20 cellular contexts compared by ENCODE assay signal in the genomic region with DNA sequence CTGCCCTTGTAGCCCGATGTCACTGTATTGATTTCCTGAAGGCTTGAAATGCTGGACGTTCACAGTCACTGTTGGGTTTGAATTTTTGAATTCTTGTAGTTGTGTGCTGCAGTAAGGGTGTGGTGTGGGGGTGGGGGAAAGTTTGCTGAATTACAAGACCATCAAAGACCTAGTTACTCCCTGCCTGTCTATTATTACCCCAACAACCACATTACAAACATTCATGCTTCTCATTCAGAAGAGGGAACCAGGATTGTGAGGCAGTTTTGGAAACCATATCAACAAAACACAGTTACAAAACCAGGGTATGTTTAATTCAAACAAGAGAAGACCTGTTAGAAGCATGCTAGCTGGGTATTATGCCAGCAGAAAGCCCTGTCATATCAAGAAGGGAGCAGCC.
"Had no signal": no experiment of that assay in that cellular context is flagged by ENCODE, and none has a peak within 500 bp of the region (broad histone marks: within the 10 kb centered on the region; RNA-seq: fewer than 3 reads in every experiment).

No MANE protein-coding gene starts in this region.

- H3K9me3 Mint-ChIP-seq: activated naive CD4-positive, alpha-beta T cell treated with anti-CD3 and anti-CD28 coated beads, Interleukin-2, amount 50 U/mL, for 24 hours; central memory CD8-positive, alpha-beta T cell had no signal

- ATAC-seq: activated CD4-positive, CD25-positive, alpha-beta regulatory T cell treated with anti-CD3 and anti-CD28 coated beads, Interleukin-2, amount 50 U/mL, for 24 hours; activated CD8-positive, alpha-beta T cell treated with anti-CD3 and anti-CD28 coated beads for 36 hours; PC-3 had no signal

- H3K27ac Mint-ChIP-seq: activated CD8-positive, alpha-beta T cell treated with anti-CD3 and anti-CD28 coated beads for 36 hours; activated naive CD4-positive, alpha-beta T cell treated with anti-CD3 and anti-CD28 coated beads, Interleukin-2, amount 50 U/mL, for 24 hours had no signal

- H3K27me3 Mint-ChIP-seq: activated CD8-positive, alpha-beta T cell treated with anti-CD3 and anti-CD28 coated beads for 36 hours; activated naive CD4-positive, alpha-beta T cell treated with anti-CD3 and anti-CD28 coated beads, Interleukin-2, amount 50 U/mL, for 24 hours; central memory CD8-positive, alpha-beta T cell had no signal

- DNase-seq: activated CD4-positive, alpha-beta T cell treated with anti-CD3 and anti-CD28 coated beads for 4 hours; activated CD8-positive, alpha-beta memory T cell treated with anti-CD3 and anti-CD28 coated beads, Interleukin-2, amount 50 U/mL, for 4 hours; activated CD8-positive, alpha-beta T cell treated with anti-CD3 and anti-CD28 coated beads for 36 hours; activated effector memory CD4-positive, alpha-beta T cell treated with Interleukin-2 at 50 U/mL for 16 hours; activated naive CD4-positive, alpha-beta T cell; aorta; KG1; NCI-H1105 treated with DMSO at 0.1 percent for 48 hours; NCI-H1436 treated with DMSO at 0.1 percent for 48 hours; NCI-H187; NCI-H2081 treated with DMSO at 0.1 percent for 48 hours; NCI-H446; NCI-H524; PC-3; SHP77 treated with DMSO at 0.1 percent for 48 hours; T-helper 1 cell had no signal

- H3K27ac ChIP-seq: SK-N-MC had no signal

- H3K4me3 ChIP-seq: SK-N-MC had no signal

- H3K4me3 Mint-ChIP-seq: activated CD8-positive, alpha-beta T cell treated with anti-CD3 and anti-CD28 coated beads for 36 hours; activated naive CD4-positive, alpha-beta T cell treated with anti-CD3 and anti-CD28 coated beads, Interleukin-2, amount 50 U/mL, for 24 hours; central memory CD8-positive, alpha-beta T cell had no signal
